Comparison of ENCODE assay signal across 8 cellular contexts in genomic region chr6:144007779-144008500, GRCh38. TPM values are rescaled to one million over a fixed set of nuclear protein-coding genes. Genes with fewer than 3 reads are reported as not detected.
DNase-seq lines count a peak whose midpoint lies in the region; ATAC-seq and TF ChIP-seq lines count a peak whose summit lies in the region.

A gene with protein sequence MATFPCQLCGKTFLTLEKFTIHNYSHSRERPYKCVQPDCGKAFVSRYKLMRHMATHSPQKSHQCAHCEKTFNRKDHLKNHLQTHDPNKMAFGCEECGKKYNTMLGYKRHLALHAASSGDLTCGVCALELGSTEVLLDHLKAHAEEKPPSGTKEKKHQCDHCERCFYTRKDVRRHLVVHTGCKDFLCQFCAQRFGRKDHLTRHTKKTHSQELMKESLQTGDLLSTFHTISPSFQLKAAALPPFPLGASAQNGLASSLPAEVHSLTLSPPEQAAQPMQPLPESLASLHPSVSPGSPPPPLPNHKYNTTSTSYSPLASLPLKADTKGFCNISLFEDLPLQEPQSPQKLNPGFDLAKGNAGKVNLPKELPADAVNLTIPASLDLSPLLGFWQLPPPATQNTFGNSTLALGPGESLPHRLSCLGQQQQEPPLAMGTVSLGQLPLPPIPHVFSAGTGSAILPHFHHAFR (minus strand): TSS chr6:144008259. CDS start chr6:143948136, 60,123 bp downstream.

- H3K27me3 ChIP-seq in HUES6 (ENCODE audit: control insufficient read depth, insufficient read depth, low read length) (peaks cover 72% of the 10 kb centered on the region), muscle layer of colon (ENCODE audit: control insufficient read depth in 1 of 2, insufficient read depth in 2 of 2, low read length in 2 of 2) (no peaks in the 10 kb centered on the region), tibial nerve (no peaks in the 10 kb centered on the region)

- H3K9me3 ChIP-seq in HUES6 (ENCODE audit: control insufficient read depth, insufficient read depth, low read depth, low read length), result 0 out of 2 replicates have a peak, but pooled peaks cover 3% of the 10 kb centered on the region
- no peaks in the 10 kb centered on the region for H3K9me3 ChIP-seq in muscle layer of colon (ENCODE audit: low read length)
- peaks cover 0 to 8% (median 0%) of the 10 kb centered on the region in 4 donors for H3K9me3 ChIP-seq in tibial nerve

- ATAC-seq in GM19468 (IDR thresholded peaks at IDR 0.05; ENCODE audit: extremely low read depth, unreplicated experiment) (peak; percentile 68), esophagus mucosa (peak; percentile 84)

- H3K9ac ChIP-seq in HUES6 (ENCODE audit: low read length), result peak within 1 kb of the TSS; percentile 46
- no peak within 1 kb of the TSS for H3K9ac ChIP-seq in muscle layer of colon (ENCODE audit: low read length)

- DNase-seq in COR-L47 (lab: John Stamatoyannopoulos, UW) (peak; percentile 23), tibial nerve (ENCODE audit: low spot score in 2 of 2) (peak; percentile 51 to 66), OCI-M2 (lab: John Stamatoyannopoulos, UW; ENCODE audit: unreplicated experiment) (no peak)
- peak; percentile 26 to 28 for DNase-seq in activated CD4-positive, alpha-beta T cell treated with anti-CD3 and anti-CD28 coated beads, Interleukin-2, amount 50 U/mL, for 48 hours

- H3K4me1 ChIP-seq in HUES6 (ENCODE audit: control insufficient read depth, insufficient read depth, low read length) (no peaks in the 10 kb centered on the region), muscle layer of colon (ENCODE audit: insufficient read depth, low read length) (no peaks in the 10 kb centered on the region), tibial nerve (peaks cover 0 to 9% (median 0%) of the 10 kb centered on the region in 4 donors)

- H3K4me3 ChIP-seq in HUES6 (ENCODE audit: low read depth, low read length) (peak within 1 kb of the TSS; percentile 65), muscle layer of colon (ENCODE audit: low read depth in 1 of 2, low read length in 2 of 2) (peak within 1 kb of the TSS; percentile 40 to 50), tibial nerve (peak within 1 kb of the TSS; percentile 28 to 66 (median 50))

- peak; percentile 46 to 47 for TF ChIP-seq POLR2A in tibial nerve (IDR thresholded peaks at IDR 0.05)

- peak in 1 of 5 experiments; percentile 11 for TF ChIP-seq CTCF in tibial nerve (IDR thresholded peaks at IDR 0.05)

- H3K36me3 ChIP-seq in HUES6 (ENCODE audit: control insufficient read depth, insufficient read depth, low read length) (no peaks in the 10 kb centered on the region), muscle layer of colon (ENCODE audit: insufficient read depth, low read length) (no peaks in the 10 kb centered on the region), tibial nerve (no peaks in the 10 kb centered on the region)

- peak in 1 of 2 donors; percentile 79 for TF ChIP-seq EP300 in tibial nerve (IDR thresholded peaks at IDR 0.05)

- no peak within 1 kb of the TSS for H3K27ac ChIP-seq in HUES6 (ENCODE audit: low read depth, low read length)
- peak within 1 kb of the TSS; percentile 44 for H3K27ac ChIP-seq in muscle layer of colon (ENCODE audit: low read depth, low read length)
- peak within 1 kb of the TSS; percentile 38 to 84 (median 53) for H3K27ac ChIP-seq in tibial nerve

- 62 to 73% methylated on average over 67 to 79 of the region's 98 CpGs for WGBS in tibial nerve, 2 donors

RNA-seq across cellular contexts. Expression of the gene that starts here (rescaled TPM):
- total RNA-seq in esophagus mucosa, result 17.9 TPM
- total RNA-seq in tibial nerve, result 10 to 100 TPM; 23.2 to 30.0 (median 29.6) TPM
